ENCODE assay signal across 9 cellular contexts in genomic region chr1:220655509-220655908, GRCh38.
A peak's percentile ranks its signal among the peaks of the same experiment; 100 is the strongest.
DNase-seq lines count a peak whose midpoint lies in the region; ATAC-seq and TF ChIP-seq lines count a peak whose summit lies in the region.
"Had no signal": no experiment of that assay in that cellular context is flagged by ENCODE, and none has a peak within 500 bp of the region (broad histone marks: within the 10 kb centered on the region; RNA-seq: fewer than 3 reads in every experiment).

No MANE protein-coding gene starts in this region.

- H3K4me3 ChIP-seq in GM12865 (ENCODE audit: low read depth, low read length) = no peak overlapping the region

- ATAC-seq in GM19395 (IDR thresholded peaks at IDR 0.05; ENCODE audit: unreplicated experiment) = peak; percentile 98
- peak; percentile 98 for ATAC-seq in HG02870 (IDR thresholded peaks at IDR 0.05; ENCODE audit: unreplicated experiment)
- peak; percentile 88 for ATAC-seq in HG03575 (IDR thresholded peaks at IDR 0.05; ENCODE audit: extremely low read depth, insufficient number of reproducible peaks, low FRiP score, unreplicated experiment)
- ATAC-seq: T-cell had no signal

- DNase-seq in GM12865 (ENCODE audit: low read depth) (peak; percentile 44), SHP77 (lab: John Stamatoyannopoulos, UW) (no peak), GF-D8 (lab: John Stamatoyannopoulos, UW) (no peak), T-helper 1 cell (no peak), NCI-H82 treated with DMSO at 0.1 percent for 48 hours (lab: John Stamatoyannopoulos, UW; ENCODE audit: unreplicated experiment) (no peak)
- DNase-seq: T-cell had no signal

- TF ChIP-seq CTCF in GM12865 (IDR thresholded peaks at IDR 0.05; ENCODE audit: insufficient read depth, low read depth, low read length, missing control alignments) = no peak
